In the genomic region with DNA sequence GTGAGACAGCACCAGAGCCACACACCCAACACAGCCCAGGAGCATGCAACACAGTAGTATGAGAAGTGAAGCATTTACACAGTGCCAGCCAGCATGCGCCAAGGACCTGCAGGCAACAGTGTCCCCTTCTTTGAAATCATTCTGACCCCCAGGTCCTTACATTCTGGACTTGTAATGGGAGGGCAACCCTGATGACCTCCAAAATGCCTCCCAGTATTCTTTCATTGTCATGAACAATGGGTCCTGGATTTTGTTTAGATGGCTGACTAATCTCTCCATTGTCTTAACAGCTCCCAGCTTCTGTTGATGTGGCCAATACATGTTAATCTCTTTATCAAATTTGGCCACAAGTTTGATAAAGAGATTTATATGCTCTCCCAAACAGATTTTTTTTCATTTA, we compare ENCODE assay signal across 33 cellular contexts.
"Had no signal": no experiment of that assay in that cellular context is flagged by ENCODE, and none has a peak within 500 bp of the region (broad histone marks: within the 10 kb centered on the region; RNA-seq: fewer than 3 reads in every experiment).

No MANE protein-coding gene starts in this region.

- H3K4me1 ChIP-seq: SJCRH30 had no signal

- DNase-seq: activated CD4-positive, alpha-beta memory T cell treated with anti-CD3 and anti-CD28 coated beads, Interleukin-2, amount 10 ng/mL, durations not matched to agents 7 days and 5 days; activated CD4-positive, alpha-beta T cell treated with anti-CD3 and anti-CD28 coated beads for 1 hour; activated CD4-positive, alpha-beta T cell treated with anti-CD3 and anti-CD28 coated beads for 48 hours; activated CD4-positive, CD25-positive, alpha-beta regulatory T cell; activated CD8-positive, alpha-beta memory T cell treated with anti-CD3 and anti-CD28 coated beads for 24 hours; activated CD8-positive, alpha-beta memory T cell treated with anti-CD3 and anti-CD28 coated beads, Interleukin-2, amount 10 ng/mL, durations not matched to agents 7 days and 5 days; activated CD8-positive, alpha-beta memory T cell treated with anti-CD3 and anti-CD28 coated beads, Interleukin-2, amount 50 U/mL, for 48 hours; activated effector memory CD4-positive, alpha-beta T cell treated with Interleukin-2 at 50 U/mL for 16 hours; activated naive CD4-positive, alpha-beta T cell treated with anti-CD3 and anti-CD28 coated beads, Interleukin-2, amount 10 ng/mL, durations not matched to agents 7 days and 5 days; activated naive CD8-positive, alpha-beta T cell treated with anti-CD3 and anti-CD28 coated beads, Interleukin-2, amount 50 U/mL, for 24 hours; activated T-cell treated with anti-CD3 and anti-CD28 coated beads, Interleukin-2, amount 50 U/mL, for 48 hours; anterior cingulate cortex; central memory CD4-positive, alpha-beta T cell; Kasumi-1; KG1; MG63; NCI-H1048; NCI-H1105 treated with DMSO at 0.1 percent for 48 hours; NCI-H146; NCI-H187; NCI-H2029 treated with DMSO at 0.1 percent for 48 hours; NCI-H2107; NCI-H2171; NCI-H510A; NCI-H526; NCI-H748 treated with DMSO at 0.1 percent for 48 hours; NK-92 treated with Interleukin-12 subunit alpha and Interleukin-12 subunit beta, amount 100 ng/mL, for 24 hours; SHP77; SJCRH30; T1000; WERI-Rb-1 had no signal

- H3K27me3 ChIP-seq: MG63, SJCRH30 had no signal

- FAIRE-seq: bronchial epithelial cell had no signal

- H3K27ac ChIP-seq: SJCRH30, SK-N-MC, WERI-Rb-1 had no signal

- H3K9me3 ChIP-seq: MG63, SJCRH30 had no signal

- H3K4me3 ChIP-seq: MG63, SJCRH30, SK-N-MC had no signal

- H3K36me3 ChIP-seq: MG63, SJCRH30, WERI-Rb-1 had no signal
